2 cellular contexts compared by ENCODE assay signal in the genomic region with DNA sequence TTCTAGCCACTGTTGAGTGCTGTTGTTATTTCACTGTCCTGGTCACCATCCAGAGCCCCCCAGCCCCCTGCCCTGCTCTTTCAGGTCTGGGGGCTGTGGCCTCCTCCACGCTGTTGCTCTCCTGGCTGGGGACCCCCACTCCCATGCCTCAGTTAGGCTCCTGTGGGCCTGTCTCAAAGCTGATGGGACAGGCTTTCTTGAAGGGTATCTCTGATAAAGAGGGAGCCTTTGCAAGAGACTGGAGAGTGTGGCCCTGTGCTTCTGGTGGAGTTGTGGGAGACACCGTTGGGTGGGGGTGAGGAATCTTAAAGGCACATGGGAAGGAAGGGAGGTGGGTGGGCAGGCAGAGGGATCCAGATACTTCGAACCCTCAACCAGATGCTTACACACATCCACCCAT.
A peak's percentile ranks its signal among the peaks of the same experiment; 100 is the strongest.
TF ChIP-seq lines count a peak whose summit lies in the region.

No MANE protein-coding gene starts in this region.

TF ChIP-seq in A549, 52 proteins besides CTCF, POLR2A, EP300 and RAD21:
- TF ChIP-seq JUNB (IDR thresholded peaks at IDR 0.05), result no peak
- TF ChIP-seq RNF2 (IDR thresholded peaks at IDR 0.05; ENCODE audit: borderline replicate concordance, low read depth), result no peak
- no peak for TF ChIP-seq CBX8 (IDR thresholded peaks at IDR 0.05)
- TF ChIP-seq FOSB (CRISPR knock-in tag; IDR thresholded peaks at IDR 0.05), result no peak
- no peak for TF ChIP-seq EHMT2 (IDR thresholded peaks at IDR 0.05; ENCODE audit: low read depth)
- TF ChIP-seq HOXA7 (CRISPR knock-in tag; IDR thresholded peaks at IDR 0.05), result no peak
- 0 out of 2 replicates have a peak, but pooled peaks have one; percentile 31 for TF ChIP-seq EHF (CRISPR knock-in tag; IDR thresholded peaks at IDR 0.05)
- TF ChIP-seq RARB (CRISPR knock-in tag; IDR thresholded peaks at IDR 0.05), result no peak
- no peak for TF ChIP-seq FOXS1 (CRISPR knock-in tag; IDR thresholded peaks at IDR 0.05)
TF ChIP-seq in A549: peak in this region for 1.

TF ChIP-seq in IMR-90, 13 proteins besides CTCF, POLR2A, EP300 and RAD21:
- TF ChIP-seq CHD1 (IDR thresholded peaks at IDR 0.05; ENCODE audit: low read depth, low read length), result no peak
- TF ChIP-seq RFX5 (IDR thresholded peaks at IDR 0.05; ENCODE audit: low read depth, low read length), result no peak
- TF ChIP-seq SMC3 (IDR thresholded peaks at IDR 0.05; ENCODE audit: low read depth, low read length), result no peak
- no peak for TF ChIP-seq MXI1 (IDR thresholded peaks at IDR 0.05; ENCODE audit: borderline replicate concordance, low read depth, low read length)
- TF ChIP-seq ELK1 (IDR thresholded peaks at IDR 0.05; ENCODE audit: borderline replicate concordance, low read depth, low read length), result no peak
TF ChIP-seq in IMR-90: peak in this region for 0.
